14 cellular contexts compared by ENCODE assay signal in genomic region chr14:33530358-33530757, GRCh38.
A peak's percentile ranks its signal among the peaks of the same experiment; 100 is the strongest.
DNase-seq lines count a peak whose midpoint lies in the region; ATAC-seq lines count a peak whose summit lies in the region.
"Had no signal": no experiment of that assay in that cellular context is flagged by ENCODE, and none has a peak within 500 bp of the region (broad histone marks: within the 10 kb centered on the region; RNA-seq: fewer than 3 reads in every experiment).

No MANE protein-coding gene starts in this region.

- DNase-seq in M059J (ENCODE audit: low read depth) (peak; percentile 24), NCI-H69 (lab: John Stamatoyannopoulos, UW) (peak; percentile 43), dedifferentiated amniotic fluid mesenchymal stem cell (ENCODE audit: extremely low spot score) (no peak), GOT3 (lab: John Stamatoyannopoulos, UW) (no peak)
- DNase-seq: BE2C; CD4-positive, alpha-beta memory T cell; DMS79 had no signal

- ATAC-seq in GM18867 (IDR thresholded peaks at IDR 0.05; ENCODE audit: unreplicated experiment) (peak; percentile 51), GM18907 (IDR thresholded peaks at IDR 0.05; ENCODE audit: unreplicated experiment) (peak; percentile 52), HG02981 (IDR thresholded peaks at IDR 0.05; ENCODE audit: unreplicated experiment) (no peak), GM19467 (IDR thresholded peaks at IDR 0.05; ENCODE audit: unreplicated experiment) (no peak)
- ATAC-seq: A549, HCT116, HepG2 had no signal

Comparison
In these comparisons a context has a peak if more than half of its experiments do, and no peak if none do; other contexts are left out.
1. ATAC-seq: peak in GM18867 (single experiment) and GM18907 (single experiment); none in HG02981 (single experiment) and GM19467 (single experiment).
2. DNase-seq: peak in M059J (single experiment) and NCI-H69 (single experiment); none in dedifferentiated amniotic fluid mesenchymal stem cell (single experiment) and GOT3 (single experiment).